In the genomic region with DNA sequence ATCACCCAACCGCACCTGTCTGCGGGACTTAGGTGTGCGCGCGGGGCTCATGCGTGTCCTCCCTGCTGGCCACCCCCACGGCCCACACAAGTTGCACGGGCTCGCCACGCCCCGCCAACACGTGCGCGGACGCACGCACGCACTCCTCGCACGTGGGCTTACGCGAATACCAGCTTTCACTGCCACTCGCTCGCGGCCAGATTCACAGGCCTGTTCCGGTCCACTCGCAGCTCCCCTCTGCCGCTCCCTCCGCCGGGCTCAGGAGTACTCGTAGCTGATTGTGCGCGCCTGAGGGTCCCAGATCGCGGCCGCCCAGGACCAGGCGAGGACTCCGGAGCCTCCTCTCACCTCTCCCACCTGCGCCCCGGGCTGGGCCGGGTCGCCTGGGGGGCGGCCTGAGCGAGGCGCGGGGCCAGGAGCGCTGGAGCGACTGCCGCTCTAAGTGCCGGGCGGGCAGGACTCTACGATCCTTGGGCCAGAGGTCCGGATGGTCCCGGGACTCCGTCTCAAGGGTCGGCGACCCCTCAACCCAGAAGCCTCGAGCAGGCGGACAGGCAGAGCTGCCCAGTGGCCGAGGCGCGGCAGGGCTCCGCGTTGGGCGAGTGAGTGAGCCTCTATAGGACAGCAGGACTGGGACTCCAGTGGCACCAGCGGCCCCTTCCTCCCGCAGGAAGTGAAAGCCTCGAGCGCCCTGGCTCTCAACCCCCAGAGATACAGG, we compare ENCODE assay signal across 8 cellular contexts. TPM values are rescaled to one million over a fixed set of nuclear protein-coding genes. Genes with fewer than 3 reads are reported as not detected.
DNase-seq lines count a peak whose midpoint lies in the region; ATAC-seq and TF ChIP-seq lines count a peak whose summit lies in the region.

No MANE protein-coding gene starts in this region.

- H3K9me3 ChIP-seq in neural progenitor cell (ENCODE audit: low read depth), result no peaks in the 10 kb centered on the region
- H3K9me3 ChIP-seq in HAP-1, result no peaks in the 10 kb centered on the region

- no peak overlapping the region for H2AFZ ChIP-seq in neural progenitor cell (replicated peaks)

- peaks cover 3% of the 10 kb centered on the region for H3K79me2 ChIP-seq in neural progenitor cell (ENCODE audit: low read depth)

- DNase-seq in GM13977 (ENCODE audit: low spot score), result peak; percentile 61
- peak; percentile 46 for DNase-seq in activated naive CD4-positive, alpha-beta T cell treated with anti-CD3 and anti-CD28 coated beads, Interleukin-2, amount 10 ng/mL, durations not matched to agents 7 days and 5 days
- DNase-seq in neural progenitor cell (ENCODE audit: low spot score), result peak; percentile 41
- DNase-seq in NCI-H2081 treated with DMSO at 0.1 percent for 48 hours (lab: John Stamatoyannopoulos, UW), result no peak
- no peak for DNase-seq in HAP-1 (ENCODE audit: low spot score in 2 of 2)
- no peak for DNase-seq in DMS153 treated with DMSO at 0.1 percent for 48 hours (lab: John Stamatoyannopoulos, UW; ENCODE audit: unreplicated experiment)
- DNase-seq in UCSD-AML1 (lab: John Stamatoyannopoulos, UW; ENCODE audit: unreplicated experiment), result no peak

- in situ Hi-C loops in GM13977 (cut with MboI; ENCODE audit: low pct_unique_long_range_greater_than_20kb, low sequenced_read_pairs, unreplicated experiment) (no loop called here), HAP-1 (cut with MboI; ENCODE audit: low sequenced_read_pairs) (no loop called here)

- no peaks in the 10 kb centered on the region for H3K36me3 Mint-ChIP-seq in activated naive CD4-positive, alpha-beta T cell treated with anti-CD3 and anti-CD28 coated beads, Interleukin-2, amount 10 ng/mL, durations not matched to agents 7 days and 5 days
- peaks cover 56% of the 10 kb centered on the region for H3K36me3 Mint-ChIP-seq in neural progenitor cell

- H3K4me1 Mint-ChIP-seq in activated naive CD4-positive, alpha-beta T cell treated with anti-CD3 and anti-CD28 coated beads, Interleukin-2, amount 10 ng/mL, durations not matched to agents 7 days and 5 days, result peaks cover 4% of the 10 kb centered on the region
- peaks cover 43% of the 10 kb centered on the region for H3K4me1 Mint-ChIP-seq in neural progenitor cell

- H3K27me3 ChIP-seq in neural progenitor cell (peaks cover 62% of the 10 kb centered on the region), HAP-1 (ENCODE audit: low read depth) (no peaks in the 10 kb centered on the region)

- no peak overlapping the region for H3K27ac Mint-ChIP-seq in activated naive CD4-positive, alpha-beta T cell treated with anti-CD3 and anti-CD28 coated beads, Interleukin-2, amount 10 ng/mL, durations not matched to agents 7 days and 5 days
- H3K27ac Mint-ChIP-seq in neural progenitor cell, result no peak overlapping the region

- CTCF ChIA-PET in activated naive CD4-positive, alpha-beta T cell treated with anti-CD3 and anti-CD28 coated beads, Interleukin-2, amount 10 ng/mL, durations not matched to agents 7 days and 5 days (lab: Charles Lee), result interaction anchor here (0.5 to 1.7 kb wide), 4 partner anchors 8 to 673 kb away, joined by 3 to 9 read pairs (median 3); a partner anchor contains a TSS

- peaks cover 98% of the 10 kb centered on the region for H3K27me3 Mint-ChIP-seq in activated naive CD4-positive, alpha-beta T cell treated with anti-CD3 and anti-CD28 coated beads, Interleukin-2, amount 10 ng/mL, durations not matched to agents 7 days and 5 days
- H3K27me3 Mint-ChIP-seq in neural progenitor cell (ENCODE audit: insufficient read depth, low read depth), result peaks cover 5% of the 10 kb centered on the region

- H3K4me1 ChIP-seq in neural progenitor cell, result peaks cover 34% of the 10 kb centered on the region
- no peaks in the 10 kb centered on the region for H3K4me1 ChIP-seq in HAP-1

- peak; percentile 47 for ATAC-seq in HG02678 (IDR thresholded peaks at IDR 0.05; ENCODE audit: unreplicated experiment)

- peaks cover 20% of the 10 kb centered on the region for H3F3A ChIP-seq in neural progenitor cell (ENCODE audit: low read depth)

- no peaks in the 10 kb centered on the region for H3K9me3 Mint-ChIP-seq in activated naive CD4-positive, alpha-beta T cell treated with anti-CD3 and anti-CD28 coated beads, Interleukin-2, amount 10 ng/mL, durations not matched to agents 7 days and 5 days
- H3K9me3 Mint-ChIP-seq in neural progenitor cell, result peaks cover 42% of the 10 kb centered on the region

- H3K4me3 ChIP-seq in neural progenitor cell, result peak overlapping the region; percentile 40
- no peak overlapping the region for H3K4me3 ChIP-seq in HAP-1

- peak overlapping the region; percentile 79 for H3K4me2 ChIP-seq in neural progenitor cell

- H4K20me1 ChIP-seq in neural progenitor cell (ENCODE audit: low read depth), result peaks cover 39% of the 10 kb centered on the region

- no peak for TF ChIP-seq CTCF in GM13977 (IDR thresholded peaks at IDR 0.05; ENCODE audit: extremely low read depth, insufficient read depth, missing control alignments)
- no peak for TF ChIP-seq CTCF in neural progenitor cell (IDR thresholded peaks at IDR 0.05)

- no peak overlapping the region for H3K27ac ChIP-seq in neural progenitor cell

- peak overlapping the region; percentile 45 for H3K4me3 Mint-ChIP-seq in activated naive CD4-positive, alpha-beta T cell treated with anti-CD3 and anti-CD28 coated beads, Interleukin-2, amount 10 ng/mL, durations not matched to agents 7 days and 5 days
- H3K4me3 Mint-ChIP-seq in neural progenitor cell, result no peak overlapping the region

- no peaks in the 10 kb centered on the region for H3K36me3 ChIP-seq in neural progenitor cell
- no peaks in the 10 kb centered on the region for H3K36me3 ChIP-seq in HAP-1 (replicated peaks)

- H3K9ac ChIP-seq in neural progenitor cell, result no peak overlapping the region

RNA-seq across cellular contexts. Expression of a gene that starts 3.4 kb away (rescaled TPM):
- 0.43 and 1.3 TPM in 2 replicates for total RNA-seq in neural progenitor cell (ENCODE audit: low replicate concordance)

RNA-seq across cellular contexts. Expression of a gene that starts 7.5 kb away (rescaled TPM):
- 5.0 and 10.4 TPM in 2 replicates for total RNA-seq in neural progenitor cell (ENCODE audit: low replicate concordance)

RNA-seq across cellular contexts. Expression of a gene that starts 16.6 kb away (rescaled TPM):
- total RNA-seq in neural progenitor cell (ENCODE audit: low replicate concordance), result 14.7 and 17.2 TPM in 2 replicates

Comparison
In these comparisons a context has a peak if more than half of its experiments do, and no peak if none do; other contexts are left out.
1. DNase-seq: peak in GM13977 (single experiment), activated naive CD4-positive, alpha-beta T cell treated with anti-CD3 and anti-CD28 coated beads, Interleukin-2, amount 10 ng/mL, durations not matched to agents 7 days and 5 days (single experiment) and neural progenitor cell (single experiment); none in NCI-H2081 treated with DMSO at 0.1 percent for 48 hours (single experiment), HAP-1 (0 of 2), DMS153 treated with DMSO at 0.1 percent for 48 hours (single experiment) and UCSD-AML1 (single experiment).